ENCODE assay signal across 14 cellular contexts in the genomic region with DNA sequence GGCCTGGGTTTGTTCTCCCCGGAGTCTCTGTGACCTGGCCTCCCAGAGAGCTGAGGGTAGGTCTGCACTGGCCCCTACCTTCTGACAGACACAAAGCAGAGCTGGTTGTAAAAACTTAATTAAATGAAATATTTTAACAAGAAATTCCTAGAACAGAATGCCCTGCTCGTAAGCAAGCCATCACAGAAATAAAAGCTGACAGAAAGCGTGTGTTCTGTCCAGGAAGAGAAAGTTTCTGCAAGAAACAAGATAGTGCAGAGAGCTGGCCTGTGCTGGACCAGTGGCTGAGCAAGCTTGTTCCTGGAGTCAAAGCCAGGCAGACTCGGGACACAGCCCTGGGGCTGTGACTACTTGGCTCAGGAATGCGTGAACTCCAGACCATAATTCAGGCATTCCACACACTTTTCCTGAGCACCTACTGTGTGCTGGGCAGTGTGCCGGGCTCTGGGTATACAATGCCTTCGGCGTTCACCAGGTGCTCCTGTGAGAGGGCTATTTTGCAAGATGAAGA. TPM values are rescaled to one million over a fixed set of nuclear protein-coding genes. Genes with fewer than 3 reads are reported as not detected.
A peak's percentile ranks its signal among the peaks of the same experiment; 100 is the strongest.
DNase-seq lines count a peak whose midpoint lies in the region; ATAC-seq and TF ChIP-seq lines count a peak whose summit lies in the region.
"Had no signal": no experiment of that assay in that cellular context is flagged by ENCODE, and none has a peak within 500 bp of the region (broad histone marks: within the 10 kb centered on the region; RNA-seq: fewer than 3 reads in every experiment).

No MANE protein-coding gene starts in this region.

- H3K4me3 Mint-ChIP-seq in Calu3 (ENCODE audit: low read depth, unreplicated experiment) = no peak overlapping the region
- no peak overlapping the region for H3K4me3 Mint-ChIP-seq in activated CD4-positive, alpha-beta T cell treated with anti-CD3 and anti-CD28 coated beads for 36 hours
- H3K4me3 Mint-ChIP-seq in activated naive CD8-positive, alpha-beta T cell treated with anti-CD3 and anti-CD28 coated beads, Interleukin-2, amount 50 U/mL, for 24 hours = no peak overlapping the region
- H3K4me3 Mint-ChIP-seq: CD4-positive, alpha-beta memory T cell had no signal

- H3K9me3 ChIP-seq in PC-9 (ENCODE audit: insufficient read depth, low read depth) (no peaks in the 10 kb centered on the region), psoas muscle (no peaks in the 10 kb centered on the region), neuronal stem cell (replicated peaks in 1 of 2; ENCODE audit: control insufficient read depth in 2 of 2, insufficient read depth in 1 of 2, low read depth in 1 of 2, low read length in 2 of 2) (no peaks in the 10 kb centered on the region)
- H3K9me3 ChIP-seq: Peyer's patch, upper lobe of left lung had no signal

- no peak overlapping the region for H3K4me2 ChIP-seq in PC-9
- H3K4me2 ChIP-seq in neuronal stem cell (ENCODE audit: insufficient read depth, low read length, poor library complexity, severe bottlenecking) = no peak overlapping the region

- H2BK15ac ChIP-seq in neuronal stem cell (ENCODE audit: low read length) = no peak overlapping the region

- H3K36me3 Mint-ChIP-seq in Calu3 (ENCODE audit: insufficient read depth, unreplicated experiment) = no peaks in the 10 kb centered on the region
- no peaks in the 10 kb centered on the region for H3K36me3 Mint-ChIP-seq in activated CD4-positive, alpha-beta T cell treated with anti-CD3 and anti-CD28 coated beads for 36 hours (ENCODE audit: low read depth)
- no peaks in the 10 kb centered on the region for H3K36me3 Mint-ChIP-seq in activated naive CD8-positive, alpha-beta T cell treated with anti-CD3 and anti-CD28 coated beads, Interleukin-2, amount 50 U/mL, for 24 hours (ENCODE audit: low read depth)
- H3K36me3 Mint-ChIP-seq: CD4-positive, alpha-beta memory T cell had no signal

- no peak overlapping the region for H3K23ac ChIP-seq in neuronal stem cell (ENCODE audit: low read depth, low read length, poor library complexity)

- no peaks in the 10 kb centered on the region for H3K79me2 ChIP-seq in PC-9 (ENCODE audit: low read depth)

- CTCF ChIA-PET in Calu3 (lab: Charles Lee) (no interaction called here), PC-9 (lab: Charles Lee) (no interaction called here)
- CTCF ChIA-PET in activated CD4-positive, alpha-beta T cell treated with anti-CD3 and anti-CD28 coated beads for 36 hours (lab: Charles Lee) = interaction anchor here (0.7 to 1.1 kb wide), 3 partner anchors 29 to 331 kb away, joined by 3 read pairs; no protein-coding TSS in a partner anchor

- BruUV-seq in Calu3 (replicated peaks; lab: Mats Ljungman, UMichigan) (no TSS peak), PC-9 (replicated peaks; lab: Mats Ljungman, UMichigan) (no TSS peak)

- intact Hi-C loops in Calu3 (cut with micrococcal nuclease; ENCODE audit: unreplicated experiment) = no loop called here
- intact Hi-C loops in PC-9 (cut with micrococcal nuclease; ENCODE audit: unreplicated experiment) = no loop called here
- intact Hi-C loops in psoas muscle (cut with DNase I) = no loop called here
- intact Hi-C loops in activated CD4-positive, alpha-beta T cell treated with anti-CD3 and anti-CD28 coated beads for 36 hours (cut with DNase I, micrococcal nuclease) = no loop called here

- no peak overlapping the region for H3K14ac ChIP-seq in neuronal stem cell (ENCODE audit: low read length)

- H3K4me3 ChIP-seq in PC-9 = no peak overlapping the region
- H3K4me3 ChIP-seq in fibroblast of mammary gland (ENCODE audit: control insufficient read depth, low read depth, low read length) = no peak overlapping the region
- H3K4me3 ChIP-seq in psoas muscle = no peak overlapping the region
- no peak overlapping the region for H3K4me3 ChIP-seq in neuronal stem cell (ENCODE audit: low read length in 2 of 2)
- H3K4me3 ChIP-seq: dorsolateral prefrontal cortex, GM12878, Peyer's patch, upper lobe of left lung had no signal

- no peaks in the 10 kb centered on the region for H3K4me1 Mint-ChIP-seq in Calu3 (ENCODE audit: low read depth, unreplicated experiment)
- no peaks in the 10 kb centered on the region for H3K4me1 Mint-ChIP-seq in activated CD4-positive, alpha-beta T cell treated with anti-CD3 and anti-CD28 coated beads for 36 hours
- no peaks in the 10 kb centered on the region for H3K4me1 Mint-ChIP-seq in activated naive CD8-positive, alpha-beta T cell treated with anti-CD3 and anti-CD28 coated beads, Interleukin-2, amount 50 U/mL, for 24 hours
- H3K4me1 Mint-ChIP-seq: CD4-positive, alpha-beta memory T cell had no signal

- peak; percentile 22 for DNase-seq in Calu3
- peak; percentile 11 to 52 for DNase-seq in PC-9
- peak; percentile 1 for DNase-seq in fibroblast of mammary gland (ENCODE audit: low read depth)
- DNase-seq in psoas muscle = no peak
- no peak for DNase-seq in neuronal stem cell (ENCODE audit: low spot score)
- DNase-seq in G401 (ENCODE audit: low spot score) = no peak
- no peak for DNase-seq in activated CD4-positive, alpha-beta T cell treated with anti-CD3 and anti-CD28 coated beads for 36 hours
- DNase-seq in activated naive CD8-positive, alpha-beta T cell treated with anti-CD3 and anti-CD28 coated beads, Interleukin-2, amount 50 U/mL, for 24 hours = no peak
- DNase-seq: CD4-positive, alpha-beta memory T cell; dorsolateral prefrontal cortex; occipital lobe; Peyer's patch had no signal

- no peak overlapping the region for H2AFZ ChIP-seq in PC-9
- H2AFZ ChIP-seq in neuronal stem cell (ENCODE audit: low read length) = no peak overlapping the region

- peaks cover 4% of the 10 kb centered on the region; the same call in 1 of the 2 replicates for H3F3A ChIP-seq in PC-9 (ENCODE audit: insufficient read depth, low read depth)

- peaks cover 51% of the 10 kb centered on the region for H3K27me3 Mint-ChIP-seq in Calu3 (ENCODE audit: unreplicated experiment)
- peaks cover 2% of the 10 kb centered on the region for H3K27me3 Mint-ChIP-seq in activated CD4-positive, alpha-beta T cell treated with anti-CD3 and anti-CD28 coated beads for 36 hours
- no peaks in the 10 kb centered on the region for H3K27me3 Mint-ChIP-seq in activated naive CD8-positive, alpha-beta T cell treated with anti-CD3 and anti-CD28 coated beads, Interleukin-2, amount 50 U/mL, for 24 hours

- H2AK5ac ChIP-seq in neuronal stem cell (ENCODE audit: low read depth, low read length) = no peak overlapping the region

- WGBS in psoas muscle, 3 donors = 69 to 82% (median 73%) methylated on average over 8 of the region's 8 CpGs
- WGBS in neuronal stem cell (ENCODE audit: extremely low coverage in 2 of 2, insufficient read length in 2 of 2, insufficient replicate concordance in 1 of 2), 2 donors = no CpG with 5 or more reads among the region's 8 CpGs

- in situ Hi-C loops in G401 (cut with HindIII; ENCODE audit: low sequenced_read_pairs) = no loop called here

- no peaks in the 10 kb centered on the region for H3K36me3 ChIP-seq in PC-9 (ENCODE audit: low read depth)
- no peaks in the 10 kb centered on the region for H3K36me3 ChIP-seq in psoas muscle (ENCODE audit: insufficient read depth in 1 of 2, low read depth in 1 of 2)
- no peaks in the 10 kb centered on the region for H3K36me3 ChIP-seq in neuronal stem cell (replicated peaks in 1 of 2; ENCODE audit: control insufficient read depth in 2 of 2, insufficient read depth in 2 of 2, low read length in 2 of 2)
- H3K36me3 ChIP-seq: Peyer's patch, upper lobe of left lung had no signal

- POLR2A ChIA-PET in PC-9 (lab: Charles Lee; ENCODE audit: unreplicated experiment) = no interaction called here
- POLR2A ChIA-PET in activated CD4-positive, alpha-beta T cell treated with anti-CD3 and anti-CD28 coated beads for 36 hours (lab: Charles Lee) = no interaction called here

- no peaks in the 10 kb centered on the region for H3K79me1 ChIP-seq in neuronal stem cell (ENCODE audit: low read depth, low read length)

- no peak overlapping the region for H3K27ac Mint-ChIP-seq in Calu3 (ENCODE audit: unreplicated experiment)
- H3K27ac Mint-ChIP-seq in activated CD4-positive, alpha-beta T cell treated with anti-CD3 and anti-CD28 coated beads for 36 hours = no peak overlapping the region
- no peak overlapping the region for H3K27ac Mint-ChIP-seq in activated naive CD8-positive, alpha-beta T cell treated with anti-CD3 and anti-CD28 coated beads, Interleukin-2, amount 50 U/mL, for 24 hours
- H3K27ac Mint-ChIP-seq: CD4-positive, alpha-beta memory T cell had no signal

- H2BK12ac ChIP-seq in neuronal stem cell (ENCODE audit: low read length) = no peak overlapping the region

- peak in 3 of 4 donors; percentile 48 to 74 (median 50) for ATAC-seq in psoas muscle
- no peak for ATAC-seq in activated CD4-positive, alpha-beta T cell treated with anti-CD3 and anti-CD28 coated beads for 36 hours
- ATAC-seq in activated naive CD8-positive, alpha-beta T cell treated with anti-CD3 and anti-CD28 coated beads, Interleukin-2, amount 50 U/mL, for 24 hours = no peak
- ATAC-seq: GM12878 had no signal

- peaks cover 28% of the 10 kb centered on the region for H3K27me3 ChIP-seq in PC-9 (ENCODE audit: insufficient read depth, low read depth)
- no peaks in the 10 kb centered on the region for H3K27me3 ChIP-seq in psoas muscle (ENCODE audit: insufficient read depth in 3 of 3, low read length in 2 of 3)
- H3K27me3 ChIP-seq in neuronal stem cell (ENCODE audit: control insufficient read depth in 3 of 3, insufficient read depth in 3 of 3, low read depth in 1 of 3, low read length in 3 of 3) = peaks cover 0 to 17% (median 0%) of the 10 kb centered on the region in 3 experiments
- H3K27me3 ChIP-seq: Peyer's patch, upper lobe of left lung had no signal

- no peak overlapping the region for H2BK120ac ChIP-seq in neuronal stem cell (ENCODE audit: low read depth, low read length)

- H3K4me1 ChIP-seq in PC-9 (replicated peaks; ENCODE audit: insufficient read depth) (0 out of 2 replicates have a peak, but pooled peaks cover 5% of the 10 kb centered on the region), psoas muscle (peaks cover 2% of the 10 kb centered on the region), neuronal stem cell (ENCODE audit: control insufficient read depth in 2 of 2, insufficient read depth in 1 of 2, low read depth in 1 of 2, low read length in 2 of 2) (peaks cover 0 to 8% of the 10 kb centered on the region in 2 donors)
- H3K4me1 ChIP-seq: Peyer's patch had no signal

- H4K8ac ChIP-seq in neuronal stem cell (ENCODE audit: low read depth, low read length) = no peak overlapping the region

- no peak overlapping the region for H3K9ac ChIP-seq in neuronal stem cell (ENCODE audit: low read depth, low read length, poor library complexity)

- no peak for TF ChIP-seq CTCF in Calu3 (IDR thresholded peaks at IDR 0.05; ENCODE audit: unreplicated experiment)
- no peak for TF ChIP-seq CTCF in PC-9 (conservative IDR thresholded peaks at IDR 0.05)
- no peak for TF ChIP-seq CTCF in fibroblast of mammary gland (conservative IDR thresholded peaks at IDR 0.05; ENCODE audit: control insufficient read depth, insufficient read depth, low read depth, low read length)
- no peak for TF ChIP-seq CTCF in psoas muscle (IDR thresholded peaks at IDR 0.05)

- H3K18ac ChIP-seq in neuronal stem cell (ENCODE audit: low read length) = no peak overlapping the region

- H2BK5ac ChIP-seq in neuronal stem cell (ENCODE audit: low read length) = no peak overlapping the region

- H3K4ac ChIP-seq in neuronal stem cell (ENCODE audit: low read length) = no peak overlapping the region

- H4K20me1 ChIP-seq in PC-9 (ENCODE audit: insufficient read depth) = no peaks in the 10 kb centered on the region

- H3K9me3 Mint-ChIP-seq in Calu3 (ENCODE audit: low read depth, unreplicated experiment) = no peaks in the 10 kb centered on the region
- no peaks in the 10 kb centered on the region for H3K9me3 Mint-ChIP-seq in activated CD4-positive, alpha-beta T cell treated with anti-CD3 and anti-CD28 coated beads for 36 hours (ENCODE audit: low read depth)
- no peaks in the 10 kb centered on the region for H3K9me3 Mint-ChIP-seq in activated naive CD8-positive, alpha-beta T cell treated with anti-CD3 and anti-CD28 coated beads, Interleukin-2, amount 50 U/mL, for 24 hours

- H3K9me2 ChIP-seq in PC-9 (ENCODE audit: insufficient read depth) = no peaks in the 10 kb centered on the region

- H3K27ac ChIP-seq in PC-9 = no peak overlapping the region
- no peak overlapping the region for H3K27ac ChIP-seq in psoas muscle
- H3K27ac ChIP-seq in neuronal stem cell (replicated peaks; ENCODE audit: low read length) = no peak overlapping the region
- H3K27ac ChIP-seq: Peyer's patch had no signal

- H4K91ac ChIP-seq in neuronal stem cell (ENCODE audit: low read depth, low read length, poor library complexity) = no peak overlapping the region

RNA-seq across cellular contexts. Expression of a gene that starts 51.6 kb away (rescaled TPM):
- total RNA-seq in Calu3 (2022) (0.05 TPM in 2 replicates), PC-9 (2021) (not detected in 2 replicates), psoas muscle (under 1 TPM; 0.34 to 0.64 (median 0.41) TPM)
- polyA plus RNA-seq in psoas muscle = under 1 TPM; 0.03 to 0.34 (median 0.04) TPM
- 0.01 TPM for polyA plus RNA-seq in neuronal stem cell (2013, experiment 1 of 2)
- polyA plus RNA-seq in neuronal stem cell (2013, experiment 2 of 2) = 0.03 TPM
- total RNA-seq in G401 (2014; rRNA removed; shearing (Covaris generic)) = 0.06 TPM in 1 of 2 replicates, not detected in the other
- total RNA-seq in activated CD4-positive, alpha-beta T cell treated with anti-CD3 and anti-CD28 coated beads for 36 hours = not detected
- total RNA-seq: CD4-positive, alpha-beta memory T cell had no signal
- polyA plus RNA-seq: CD4-positive, alpha-beta memory T cell; GM12878 had no signal

Comparison
In these comparisons a context has a peak if more than half of its experiments do, and no peak if none do; other contexts are left out.
1. DNase-seq: peak in Calu3 (single experiment), PC-9 (2 of 2) and fibroblast of mammary gland (single experiment); none in psoas muscle (0 of 2), neuronal stem cell (single experiment), G401 (single experiment), activated CD4-positive, alpha-beta T cell treated with anti-CD3 and anti-CD28 coated beads for 36 hours (single experiment) and activated naive CD8-positive, alpha-beta T cell treated with anti-CD3 and anti-CD28 coated beads, Interleukin-2, amount 50 U/mL, for 24 hours (single experiment).
2. ATAC-seq: peak in psoas muscle (3 of 4); none in activated CD4-positive, alpha-beta T cell treated with anti-CD3 and anti-CD28 coated beads for 36 hours (single experiment) and activated naive CD8-positive, alpha-beta T cell treated with anti-CD3 and anti-CD28 coated beads, Interleukin-2, amount 50 U/mL, for 24 hours (single experiment).